ENCODE assay signal across 8 cellular contexts in genomic region chr3:15107075-15107947, GRCh38.
"Had no signal": no experiment of that assay in that cellular context is flagged by ENCODE, and none has a peak within 500 bp of the region (broad histone marks: within the 10 kb centered on the region; RNA-seq: fewer than 3 reads in every experiment).

No MANE protein-coding gene starts in this region.

- H3K4me3 Mint-ChIP-seq: central memory CD8-positive, alpha-beta T cell had no signal

- DNase-seq: amniotic stem cell, cortex of kidney had no signal

- H3K79me2 ChIP-seq: parathyroid adenoma had no signal

- H3K4me3 ChIP-seq: body of pancreas, gastroesophageal sphincter had no signal

- H2AFZ ChIP-seq: parathyroid adenoma had no signal

- H3K27ac Mint-ChIP-seq: activated naive CD4-positive, alpha-beta T cell treated with anti-CD3 and anti-CD28 coated beads, Interleukin-2, amount 50 U/mL, for 72 hours; activated T-helper 2 cell treated with anti-CD3 and anti-CD28 coated beads, Interferon-gamma antibody, Interleukin-2, Interleukin-4, amounts not matched to agents 10 μg/mL and 5 μg/mL and 100 μg/mL, durations not matched to agents 14 hours and 24 hours and 36 hours had no signal

- H3K27ac ChIP-seq: body of pancreas, gastroesophageal sphincter, parathyroid adenoma had no signal

- H3K27me3 ChIP-seq: body of pancreas, gastroesophageal sphincter had no signal

- H3K9me3 ChIP-seq: body of pancreas, gastroesophageal sphincter had no signal

- H3K9ac ChIP-seq: parathyroid adenoma had no signal

- H3K36me3 Mint-ChIP-seq: activated naive CD4-positive, alpha-beta T cell treated with anti-CD3 and anti-CD28 coated beads, Interleukin-2, amount 50 U/mL, for 72 hours had no signal

- H3K9me3 Mint-ChIP-seq: activated naive CD4-positive, alpha-beta T cell treated with anti-CD3 and anti-CD28 coated beads, Interleukin-2, amount 50 U/mL, for 72 hours; activated T-helper 2 cell treated with anti-CD3 and anti-CD28 coated beads, Interferon-gamma antibody, Interleukin-2, Interleukin-4, amounts not matched to agents 10 μg/mL and 5 μg/mL and 100 μg/mL, durations not matched to agents 14 hours and 24 hours and 36 hours; central memory CD8-positive, alpha-beta T cell had no signal

- H3K36me3 ChIP-seq: gastroesophageal sphincter had no signal
